27 cellular contexts compared by ENCODE assay signal in the genomic region with DNA sequence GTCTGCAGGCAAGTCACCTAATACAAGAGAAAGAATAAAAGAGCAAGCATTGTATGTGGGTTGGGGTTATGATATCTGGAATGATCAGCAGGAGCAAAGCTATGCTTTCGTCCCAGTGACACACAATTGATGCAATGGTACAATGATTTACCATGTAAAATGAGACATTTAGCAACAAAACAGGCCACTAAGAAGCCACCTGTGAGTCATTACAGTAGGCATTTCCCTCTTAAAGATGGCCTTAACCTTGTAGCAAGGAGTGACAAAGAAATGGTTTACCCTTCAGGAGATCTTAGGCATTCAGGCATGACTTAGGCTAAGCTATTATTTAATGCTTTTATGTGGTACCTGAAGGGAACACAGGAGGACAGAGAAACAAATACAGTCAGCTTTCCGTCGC.
DNase-seq lines count a peak whose midpoint lies in the region; ATAC-seq, FAIRE-seq and TF ChIP-seq lines count a peak whose summit lies in the region.
"Had no signal": no experiment of that assay in that cellular context is flagged by ENCODE, and none has a peak within 500 bp of the region (broad histone marks: within the 10 kb centered on the region; RNA-seq: fewer than 3 reads in every experiment).

No MANE protein-coding gene starts in this region.

- no peaks in the 10 kb centered on the region for H3K79me2 ChIP-seq in PC-9 (ENCODE audit: low read depth)

- TF ChIP-seq CTCF in thyroid gland (IDR thresholded peaks at IDR 0.05) = no peak
- TF ChIP-seq CTCF in PC-9 (conservative IDR thresholded peaks at IDR 0.05) = no peak

- WGBS in thyroid gland, 2 donors = 96 to 99% methylated on average over 3 of the region's 3 CpGs

- no peak overlapping the region for H3K4me3 Mint-ChIP-seq in stimulated activated naive CD8-positive, alpha-beta T cell treated with anti-CD3 and anti-CD28 coated beads, Interleukin-15, amount 100 ng/mL, for 72 hours
- H3K4me3 Mint-ChIP-seq: B cell; CD8-positive, alpha-beta T cell had no signal

- intact Hi-C loops in thyroid gland (cut with DNase I) (no loop called here), PC-9 (cut with micrococcal nuclease; ENCODE audit: unreplicated experiment) (no loop called here)

- no peaks in the 10 kb centered on the region for H3F3A ChIP-seq in PC-9 (ENCODE audit: insufficient read depth, low read depth)

- no peak overlapping the region for H3K27ac ChIP-seq in thyroid gland
- H3K27ac ChIP-seq in PC-9 = no peak overlapping the region
- H3K27ac ChIP-seq: C4-2B, RWPE1 had no signal

- no TSS peak for BruUV-seq in PC-9 (replicated peaks; lab: Mats Ljungman, UMichigan)

- no peaks in the 10 kb centered on the region for H3K27me3 Mint-ChIP-seq in stimulated activated naive CD8-positive, alpha-beta T cell treated with anti-CD3 and anti-CD28 coated beads, Interleukin-15, amount 100 ng/mL, for 72 hours
- H3K27me3 Mint-ChIP-seq: B cell had no signal

- H3K36me3 ChIP-seq in thyroid gland (no peaks in the 10 kb centered on the region), PC-9 (ENCODE audit: low read depth) (no peaks in the 10 kb centered on the region)

- H3K9me3 Mint-ChIP-seq in stimulated activated naive CD8-positive, alpha-beta T cell treated with anti-CD3 and anti-CD28 coated beads, Interleukin-15, amount 100 ng/mL, for 72 hours = peaks cover 0 to 5% of the 10 kb centered on the region in 2 donors

- FAIRE-seq in RCC 7860 (lab: Jason Lieb, UNC) = peak; percentile 46
- FAIRE-seq: H54, HepG2 had no signal

- H4K20me1 ChIP-seq in PC-9 (ENCODE audit: insufficient read depth) = no peaks in the 10 kb centered on the region

- H3K27me3 ChIP-seq in thyroid gland (no peaks in the 10 kb centered on the region), PC-9 (ENCODE audit: insufficient read depth, low read depth) (no peaks in the 10 kb centered on the region)

- peak overlapping the region; percentile 4 to 13 for H3K27ac Mint-ChIP-seq in stimulated activated naive CD8-positive, alpha-beta T cell treated with anti-CD3 and anti-CD28 coated beads, Interleukin-15, amount 100 ng/mL, for 72 hours
- H3K27ac Mint-ChIP-seq: B cell; CD8-positive, alpha-beta T cell had no signal

- POLR2A ChIA-PET in PC-9 (lab: Charles Lee; ENCODE audit: unreplicated experiment) = no interaction called here

- no peaks in the 10 kb centered on the region for H3K9me2 ChIP-seq in PC-9 (ENCODE audit: insufficient read depth)

- no peak overlapping the region for H3K4me3 ChIP-seq in thyroid gland (replicated peaks in 1 of 3)
- no peak overlapping the region for H3K4me3 ChIP-seq in PC-9

- H3K4me1 ChIP-seq in thyroid gland (no peaks in the 10 kb centered on the region), PC-9 (replicated peaks; ENCODE audit: insufficient read depth) (no peaks in the 10 kb centered on the region)

- no peak overlapping the region for H2AFZ ChIP-seq in PC-9

- H3K4me2 ChIP-seq in PC-9 = no peak overlapping the region

- H3K9me3 ChIP-seq in thyroid gland (no peaks in the 10 kb centered on the region), PC-9 (ENCODE audit: insufficient read depth, low read depth) (no peaks in the 10 kb centered on the region)
- H3K9me3 ChIP-seq: Caco-2 had no signal

- TF ChIP-seq POLR2A in thyroid gland (IDR thresholded peaks at IDR 0.05) = no peak

- no peak for ATAC-seq in stimulated activated naive CD8-positive, alpha-beta T cell treated with anti-CD3 and anti-CD28 coated beads, Interleukin-15, amount 100 ng/mL, for 72 hours
- ATAC-seq in stimulated activated naive CD8-positive, alpha-beta T cell treated with anti-CD3 and anti-CD28 coated beads, Interleukin-15, Interleukin-2, amounts not matched to agents 100 U/mL and 50 U/mL, for 24 hours = no peak
- ATAC-seq: CD8-positive, alpha-beta T cell; HepG2 had no signal

- CTCF ChIA-PET in PC-9 (lab: Charles Lee) = no interaction called here

- H3K4me1 Mint-ChIP-seq in stimulated activated naive CD8-positive, alpha-beta T cell treated with anti-CD3 and anti-CD28 coated beads, Interleukin-15, amount 100 ng/mL, for 72 hours = no peaks in the 10 kb centered on the region
- H3K4me1 Mint-ChIP-seq: B cell had no signal

- DNase-seq in stimulated activated naive CD8-positive, alpha-beta T cell treated with anti-CD3 and anti-CD28 coated beads, Interleukin-15, amount 100 ng/mL, for 72 hours = no peak
- no peak for DNase-seq in stimulated activated naive CD8-positive, alpha-beta T cell treated with anti-CD3 and anti-CD28 coated beads, Interleukin-15, Interleukin-2, amounts not matched to agents 100 U/mL and 50 U/mL, for 24 hours
- DNase-seq in RCC 7860 (ENCODE audit: low spot score) (peak; percentile 45), left kidney (ENCODE audit: low read depth, low spot score) (peak; percentile 15), GM03348 (ENCODE audit: low spot score) (no peak), thyroid gland (no peak), PC-9 (no peak)
- DNase-seq: Caco-2; CD8-positive, alpha-beta T cell; DMS 273 treated with DMSO at 0.1 percent for 48 hours; DND-41; Karpas-422; MV-4-11; NCI-H1105; NCI-H1436 treated with DMSO at 0.1 percent for 48 hours; NCI-H187 treated with DMSO at 0.1 percent for 48 hours; NCI-H2107; NCI-H446 treated with DMSO at 0.1 percent for 48 hours; NCI-H526; NCI-H82; NK-92 treated with Interleukin-12 subunit alpha and Interleukin-12 subunit beta, amount 100 ng/mL, for 24 hours; SHP77 had no signal

Comparison
In these comparisons a context has a peak if more than half of its experiments do, and no peak if none do; other contexts are left out.
1. DNase-seq: peak in RCC 7860 (single experiment) and left kidney (single experiment); none in stimulated activated naive CD8-positive, alpha-beta T cell treated with anti-CD3 and anti-CD28 coated beads, Interleukin-15, amount 100 ng/mL, for 72 hours (0 of 2), stimulated activated naive CD8-positive, alpha-beta T cell treated with anti-CD3 and anti-CD28 coated beads, Interleukin-15, Interleukin-2, amounts not matched to agents 100 U/mL and 50 U/mL, for 24 hours (single experiment), GM03348 (single experiment), thyroid gland (0 of 2) and PC-9 (0 of 2).